8 cellular contexts compared by ENCODE assay signal in genomic region chr2:215619022-215619958, GRCh38.
A peak's percentile ranks its signal among the peaks of the same experiment; 100 is the strongest.
DNase-seq lines count a peak whose midpoint lies in the region; ATAC-seq and TF ChIP-seq lines count a peak whose summit lies in the region.

No MANE protein-coding gene starts in this region.

- peak; percentile 74 for ATAC-seq in left lobe of liver
- no peak for ATAC-seq in gastrocnemius medialis
- ATAC-seq in HG02678 (IDR thresholded peaks at IDR 0.05; ENCODE audit: unreplicated experiment) = no peak

- H3K4me3 Mint-ChIP-seq in T-helper 2 cell treated with Interferon-gamma antibody and Interleukin-4, amounts not matched to agents 5 μg/mL and 100 μg/mL, for 36 hours = peak overlapping the region; percentile 59

- peaks cover 6% of the 10 kb centered on the region for H3K4me1 Mint-ChIP-seq in T-helper 2 cell treated with Interferon-gamma antibody and Interleukin-4, amounts not matched to agents 5 μg/mL and 100 μg/mL, for 36 hours (ENCODE audit: low read depth)

- H3K27me3 Mint-ChIP-seq in T-helper 2 cell treated with Interferon-gamma antibody and Interleukin-4, amounts not matched to agents 5 μg/mL and 100 μg/mL, for 36 hours (ENCODE audit: low read depth) = peaks cover 6% of the 10 kb centered on the region

- in situ Hi-C loops in gastrocnemius medialis (cut with MboI; ENCODE audit: low sequenced_read_pairs in 4 of 4) = no loop called here

- no peaks in the 10 kb centered on the region for H3K27me3 ChIP-seq in gastrocnemius medialis

- H3K27ac Mint-ChIP-seq in T-helper 2 cell treated with Interferon-gamma antibody and Interleukin-4, amounts not matched to agents 5 μg/mL and 100 μg/mL, for 36 hours = peak overlapping the region; percentile 2

- TF ChIP-seq CTCF in gastrocnemius medialis (IDR thresholded peaks at IDR 0.05 in 4 of 5, conservative IDR thresholded peaks at IDR 0.05 in 1 of 5) = no peak

- intact Hi-C loops in gastrocnemius medialis (cut with DNase I; ENCODE audit: low total_unique reads) = no loop called here

- no peak for TF ChIP-seq POLR2A in gastrocnemius medialis (IDR thresholded peaks at IDR 0.05)

- no peaks in the 10 kb centered on the region for H3K36me3 Mint-ChIP-seq in T-helper 2 cell treated with Interferon-gamma antibody and Interleukin-4, amounts not matched to agents 5 μg/mL and 100 μg/mL, for 36 hours (ENCODE audit: low read depth)

- no peak overlapping the region for H3K27ac ChIP-seq in gastrocnemius medialis

- no peak overlapping the region for H3K4me3 ChIP-seq in gastrocnemius medialis

- H3K4me1 ChIP-seq in gastrocnemius medialis = no peaks in the 10 kb centered on the region

- H3K9me3 ChIP-seq in gastrocnemius medialis = no peaks in the 10 kb centered on the region

- H3K9me3 Mint-ChIP-seq in T-helper 2 cell treated with Interferon-gamma antibody and Interleukin-4, amounts not matched to agents 5 μg/mL and 100 μg/mL, for 36 hours = no peaks in the 10 kb centered on the region

- DNase-seq in EH (ENCODE audit: low read depth) (peak; percentile 66), NCI-H1105 treated with DMSO at 0.1 percent for 48 hours (lab: John Stamatoyannopoulos, UW) (peak; percentile 76), left lobe of liver (ENCODE audit: low spot score) (no peak), gastrocnemius medialis (no peak), midbrain (lab: John Stamatoyannopoulos, UW) (no peak), amniotic stem cell (lab: John Stamatoyannopoulos, UW) (no peak)
- DNase-seq in T-helper 2 cell treated with Interferon-gamma antibody and Interleukin-4, amounts not matched to agents 5 μg/mL and 100 μg/mL, for 36 hours (ENCODE audit: low spot score) = no peak

- no peaks in the 10 kb centered on the region for H3K36me3 ChIP-seq in gastrocnemius medialis

Comparison
In these comparisons a context has a peak if more than half of its experiments do, and no peak if none do; other contexts are left out.
1. DNase-seq: peak in EH (single experiment) and NCI-H1105 treated with DMSO at 0.1 percent for 48 hours (single experiment); none in T-helper 2 cell treated with Interferon-gamma antibody and Interleukin-4, amounts not matched to agents 5 μg/mL and 100 μg/mL, for 36 hours (single experiment), left lobe of liver (single experiment), gastrocnemius medialis (0 of 2), midbrain (single experiment) and amniotic stem cell (single experiment).